21 cellular contexts compared by ENCODE assay signal in the genomic region with DNA sequence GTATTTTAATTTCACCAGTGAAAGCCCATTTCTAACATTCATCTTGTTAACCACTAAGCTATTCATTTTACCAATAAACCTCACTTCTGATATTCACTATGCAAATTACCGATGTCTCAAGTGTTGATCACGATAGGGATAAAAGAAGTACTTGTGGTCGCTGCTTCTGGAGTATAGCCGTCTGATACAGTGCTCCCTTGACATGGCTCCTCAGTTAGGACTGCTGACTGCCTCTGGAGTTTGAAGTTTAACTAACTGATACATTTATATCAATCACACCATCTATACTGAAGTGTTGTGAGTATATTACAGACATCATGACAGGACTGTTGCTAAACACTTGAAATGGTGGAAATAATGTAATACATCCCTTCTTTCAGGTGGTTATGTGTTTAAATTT.
"Had no signal": no experiment of that assay in that cellular context is flagged by ENCODE, and none has a peak within 500 bp of the region (broad histone marks: within the 10 kb centered on the region; RNA-seq: fewer than 3 reads in every experiment).

No MANE protein-coding gene starts in this region.

- ATAC-seq: right cardiac atrium had no signal

- H3K4me1 ChIP-seq: prostate gland, uterus had no signal

- H3K9me3 ChIP-seq: esophagus squamous epithelium, prostate gland, uterus had no signal

- H3K4me3 ChIP-seq: coronary artery, esophagus squamous epithelium, prostate gland, tibial nerve, uterus had no signal

- H3K4me3 Mint-ChIP-seq: brain, nephron had no signal

- H3K27me3 ChIP-seq: esophagus squamous epithelium, tibial nerve, uterus had no signal

- H3K36me3 Mint-ChIP-seq: immature natural killer cell had no signal

- H3K9me3 Mint-ChIP-seq: immature natural killer cell had no signal

- FAIRE-seq: endothelial cell of umbilical vein, small intestine had no signal

- H3K27me3 Mint-ChIP-seq: activated naive CD8-positive, alpha-beta T cell; brain had no signal

- H3K27ac Mint-ChIP-seq: activated naive CD8-positive, alpha-beta T cell; brain; nephron had no signal

- DNase-seq: activated CD4-positive, alpha-beta T cell treated with anti-CD3 and anti-CD28 coated beads, Interleukin-2, amount 50 U/mL, for 48 hours; activated gamma-delta T cell treated with Interleukin-2 at 50 U/mL for 16 hours; activated T-cell treated with anti-CD3 and anti-CD28 coated beads, Interleukin-2, amount 50 U/mL, for 48 hours; central memory CD4-positive, alpha-beta T cell; esophagus squamous epithelium; immature natural killer cell; mesendoderm; right cardiac atrium; stimulated activated CD4-positive, alpha-beta T cell treated with anti-CD3 and anti-CD28 coated beads, Interleukin-4, amount 100 ng/mL, for 24 hours; stimulated activated naive CD4-positive, alpha-beta T cell treated with Interleukin-2 at 50 U/mL for 16 hours; substantia nigra; T-helper 9 cell; uterus had no signal

- H3K27ac ChIP-seq: coronary artery, esophagus squamous epithelium, prostate gland, uterus had no signal

- H3K36me3 ChIP-seq: prostate gland, uterus had no signal
